ENCODE assay signal across 14 cellular contexts in genomic region chr11:1780700-1781592, GRCh38. TPM values are rescaled to one million over a fixed set of nuclear protein-coding genes. Genes with fewer than 3 reads are reported as not detected.
DNase-seq lines count a peak whose midpoint lies in the region; ATAC-seq and TF ChIP-seq lines count a peak whose summit lies in the region.
"Had no signal": no experiment of that assay in that cellular context is flagged by ENCODE, and none has a peak within 500 bp of the region (broad histone marks: within the 10 kb centered on the region; RNA-seq: fewer than 3 reads in every experiment).

No MANE protein-coding gene starts in this region.

- H3K36me3 ChIP-seq in naive thymus-derived CD4-positive, alpha-beta T cell (ENCODE audit: control insufficient read depth in 2 of 3, insufficient read depth in 3 of 3, low read length in 3 of 3): no peaks in the 10 kb centered on the region
- H3K36me3 ChIP-seq in esophagus muscularis mucosa: no peaks in the 10 kb centered on the region
- H3K36me3 ChIP-seq: breast epithelium had no signal

- H3K27ac ChIP-seq in naive thymus-derived CD4-positive, alpha-beta T cell (ENCODE audit: low read depth, low read length): no peak overlapping the region
- H3K27ac ChIP-seq in esophagus muscularis mucosa (replicated peaks in 1 of 4): no peak overlapping the region
- H3K27ac ChIP-seq: breast epithelium, KMS-11 had no signal

- H3K9me3 ChIP-seq in naive thymus-derived CD4-positive, alpha-beta T cell (ENCODE audit: control insufficient read depth in 2 of 3, low read length in 3 of 3): no peaks in the 10 kb centered on the region
- H3K9me3 ChIP-seq in esophagus muscularis mucosa: peaks cover 0 to 4% (median 0%) of the 10 kb centered on the region in 4 donors

- TF ChIP-seq CTCF in Calu3 (IDR thresholded peaks at IDR 0.05; ENCODE audit: unreplicated experiment) (no peak), endothelial cell (IDR thresholded peaks at IDR 0.05; ENCODE audit: unreplicated experiment) (no peak), esophagus muscularis mucosa (IDR thresholded peaks at IDR 0.05) (no peak)

- DNase-seq in Calu3 (no peak), NOMO-1 treated with DMSO at 0.1 percent for 48 hours (lab: John Stamatoyannopoulos, UW; ENCODE audit: unreplicated experiment) (peak; percentile 73), endothelial cell (ENCODE audit: low spot score) (no peak), NCI-H1092 (lab: John Stamatoyannopoulos, UW) (no peak), SW 1271 (lab: John Stamatoyannopoulos, UW) (no peak), esophagus muscularis mucosa (ENCODE audit: extremely low spot score) (no peak)
- peak in 1 of 9 donors; percentile 16 for DNase-seq in naive thymus-derived CD4-positive, alpha-beta T cell
- DNase-seq: activated effector memory CD4-positive, alpha-beta T cell treated with Interleukin-2 at 50 U/mL for 16 hours; CD4-positive, alpha-beta T cell; stimulated activated CD4-positive, alpha-beta T cell treated with anti-CD3 and anti-CD28 coated beads, Interleukin-15, amount 100 ng/mL, for 24 hours had no signal

- no peaks in the 10 kb centered on the region for H3K4me1 ChIP-seq in naive thymus-derived CD4-positive, alpha-beta T cell (ENCODE audit: control insufficient read depth in 2 of 2, insufficient read depth in 2 of 2, low read length in 2 of 2)
- H3K4me1 ChIP-seq in esophagus muscularis mucosa: peaks cover 0 to 6% (median 1%) of the 10 kb centered on the region in 4 donors
- H3K4me1 ChIP-seq: breast epithelium had no signal

- no peak for TF ChIP-seq POLR2A in esophagus muscularis mucosa (IDR thresholded peaks at IDR 0.05; ENCODE audit: low read depth)

- 72% methylated on average over 25 of the region's 25 CpGs for WGBS in esophagus muscularis mucosa

- H3K4me1 Mint-ChIP-seq in Calu3 (ENCODE audit: low read depth, unreplicated experiment): peaks cover 85% of the 10 kb centered on the region
- peaks cover 8% of the 10 kb centered on the region for H3K4me1 Mint-ChIP-seq in endothelial cell (ENCODE audit: unreplicated experiment)
- H3K4me1 Mint-ChIP-seq in naive thymus-derived CD4-positive, alpha-beta T cell: peaks cover 0 to 26% (median 0%) of the 10 kb centered on the region in 7 donors

- H3K36me3 Mint-ChIP-seq in Calu3 (ENCODE audit: insufficient read depth, unreplicated experiment) (peaks cover 15% of the 10 kb centered on the region), endothelial cell (ENCODE audit: low read depth, unreplicated experiment) (no peaks in the 10 kb centered on the region)
- H3K36me3 Mint-ChIP-seq in naive thymus-derived CD4-positive, alpha-beta T cell: no peaks in the 10 kb centered on the region

- H3K27me3 Mint-ChIP-seq in Calu3 (ENCODE audit: unreplicated experiment) (no peaks in the 10 kb centered on the region), endothelial cell (ENCODE audit: unreplicated experiment) (peaks cover 15% of the 10 kb centered on the region)
- peaks cover 0 to 11% (median 0%) of the 10 kb centered on the region in 5 donors for H3K27me3 Mint-ChIP-seq in naive thymus-derived CD4-positive, alpha-beta T cell
- H3K27me3 Mint-ChIP-seq: CD4-positive, alpha-beta T cell had no signal

- H3K4me3 Mint-ChIP-seq in Calu3 (ENCODE audit: low read depth, unreplicated experiment): no peak overlapping the region
- no peak overlapping the region for H3K4me3 Mint-ChIP-seq in endothelial cell (ENCODE audit: unreplicated experiment)
- H3K4me3 Mint-ChIP-seq in naive thymus-derived CD4-positive, alpha-beta T cell: no peak overlapping the region
- H3K4me3 Mint-ChIP-seq: CD4-positive, alpha-beta T cell had no signal

- POLR2A ChIA-PET in naive thymus-derived CD4-positive, alpha-beta T cell (lab: Charles Lee): interaction anchor here (0.9 kb wide), 1 partner anchor 10 kb away, joined by 3 read pairs; no protein-coding TSS in a partner anchor

- H3K27ac Mint-ChIP-seq in Calu3 (ENCODE audit: unreplicated experiment) (peak overlapping the region; percentile 53), endothelial cell (ENCODE audit: unreplicated experiment) (peak overlapping the region; percentile 43)
- no peak overlapping the region for H3K27ac Mint-ChIP-seq in naive thymus-derived CD4-positive, alpha-beta T cell
- H3K27ac Mint-ChIP-seq: CD4-positive, alpha-beta T cell had no signal

- H3K4me3 ChIP-seq in naive thymus-derived CD4-positive, alpha-beta T cell (ENCODE audit: low read length): no peak overlapping the region
- no peak overlapping the region for H3K4me3 ChIP-seq in esophagus muscularis mucosa
- H3K4me3 ChIP-seq: breast epithelium had no signal

- TF ChIP-seq EP300 in esophagus muscularis mucosa (IDR thresholded peaks at IDR 0.05): no peak

- intact Hi-C loops in Calu3 (cut with micrococcal nuclease; ENCODE audit: unreplicated experiment): no loop called here
- intact Hi-C loops in naive thymus-derived CD4-positive, alpha-beta T cell (cut with micrococcal nuclease): no loop called here
- intact Hi-C loops in esophagus muscularis mucosa (cut with DNase I): no loop called here

- BruUV-seq in Calu3 (replicated peaks; lab: Mats Ljungman, UMichigan): no TSS peak

- CTCF ChIA-PET in Calu3 (lab: Charles Lee): interaction anchor here (0.6 kb wide), 1 partner anchor 962 kb away, joined by 3 read pairs; the partner anchor contains the start of gene PNPLA2
- CTCF ChIA-PET in naive thymus-derived CD4-positive, alpha-beta T cell (lab: Charles Lee): interaction anchor here (0.5 kb wide), 1 partner anchor 17 kb away, joined by 4 read pairs; no protein-coding TSS in a partner anchor

- H3K9me3 Mint-ChIP-seq in Calu3 (ENCODE audit: low read depth, unreplicated experiment) (no peaks in the 10 kb centered on the region), endothelial cell (ENCODE audit: unreplicated experiment) (no peaks in the 10 kb centered on the region)
- peaks cover 0 to 2% (median 0%) of the 10 kb centered on the region in 11 donors for H3K9me3 Mint-ChIP-seq in naive thymus-derived CD4-positive, alpha-beta T cell
- H3K9me3 Mint-ChIP-seq: CD4-positive, alpha-beta T cell had no signal

- peak; percentile 64 for ATAC-seq in naive thymus-derived CD4-positive, alpha-beta T cell
- no peak for ATAC-seq in HG03520 (IDR thresholded peaks at IDR 0.05; ENCODE audit: unreplicated experiment)

- no peaks in the 10 kb centered on the region for H3K27me3 ChIP-seq in naive thymus-derived CD4-positive, alpha-beta T cell (ENCODE audit: control insufficient read depth in 2 of 2, insufficient read depth in 2 of 2, low read length in 2 of 2)
- H3K27me3 ChIP-seq in esophagus muscularis mucosa: peaks cover 0 to 52% (median 0%) of the 10 kb centered on the region in 4 donors
- H3K27me3 ChIP-seq: breast epithelium had no signal

RNA-seq across cellular contexts. Expression of gene CTSD, which starts 17.2 kb away (rescaled TPM):
- total RNA-seq in Calu3 (2022) (531 and 685 TPM in 2 replicates), endothelial cell (ENCODE audit: unreplicated experiment) (224 TPM), esophagus muscularis mucosa (100 to 1,000 TPM; 186 to 338 (median 270) TPM)
- total RNA-seq in naive thymus-derived CD4-positive, alpha-beta T cell: 100 to 1,000 TPM; 103 to 378 (median 186) TPM
- 100 to 1,000 TPM; 183 to 218 TPM for polyA plus RNA-seq in naive thymus-derived CD4-positive, alpha-beta T cell

RNA-seq across cellular contexts. Expression of gene IFITM10, which starts 30.6 kb away (rescaled TPM):
- total RNA-seq in Calu3 (2022) (3.3 and 8.1 TPM in 2 replicates), endothelial cell (ENCODE audit: unreplicated experiment) (0.64 TPM), esophagus muscularis mucosa (under 1 TPM; 0.42 to 0.58 (median 0.54) TPM)
- 10 to 100 TPM in 1 of 5 experiments, 1 to 10 TPM in 4; 1.4 to 16.0 (median 2.1) TPM for total RNA-seq in naive thymus-derived CD4-positive, alpha-beta T cell
- polyA plus RNA-seq in naive thymus-derived CD4-positive, alpha-beta T cell: not detected
- total RNA-seq: epithelial cell of proximal tubule had no signal

RNA-seq across cellular contexts. Expression of gene SYT8, which starts 53.8 kb away (rescaled TPM):
- total RNA-seq in Calu3 (2022) (5.8 and 7.1 TPM in 2 replicates), endothelial cell (ENCODE audit: unreplicated experiment) (not detected), esophagus muscularis mucosa (not detected)
- not detected for total RNA-seq in naive thymus-derived CD4-positive, alpha-beta T cell
- not detected for polyA plus RNA-seq in naive thymus-derived CD4-positive, alpha-beta T cell
- total RNA-seq: CD4-positive, alpha-beta T cell had no signal

RNA-seq across cellular contexts. Expression of gene TNNI2, which starts 57.8 kb away (rescaled TPM):
- total RNA-seq in Calu3 (2022): 1.3 and 1.4 TPM in 2 replicates
- total RNA-seq in endothelial cell (ENCODE audit: unreplicated experiment): not detected
- total RNA-seq in naive thymus-derived CD4-positive, alpha-beta T cell: 1 to 10 TPM in 1 of 5 experiments, under 1 TPM in 1, not detected in 3; 0.61 to 8.8 TPM
- polyA plus RNA-seq in naive thymus-derived CD4-positive, alpha-beta T cell: under 1 TPM in 1 of 2 donors, not detected in 1; 0.46 TPM
- total RNA-seq in esophagus muscularis mucosa: 1 to 10 TPM in 1 of 4 donors, not detected in 3; 4.2 TPM
- total RNA-seq: epithelial cell of proximal tubule had no signal

Comparison
In these comparisons a context has a peak if more than half of its experiments do, and no peak if none do; other contexts are left out.
1. H3K27ac Mint-ChIP-seq: peak in Calu3 (single experiment) and endothelial cell (single experiment); none in naive thymus-derived CD4-positive, alpha-beta T cell (0 of 9).